In genomic region chr14:103808403-103809001, GRCh38 we compare ENCODE assay signal across 8 cellular contexts. TPM values are rescaled to one million over a fixed set of nuclear protein-coding genes. Genes with fewer than 3 reads are reported as not detected.
DNase-seq lines count a peak whose midpoint lies in the region; ATAC-seq and TF ChIP-seq lines count a peak whose summit lies in the region.

No MANE protein-coding gene starts in this region.

- ATAC-seq in naive B cell (ENCODE audit: low read depth in 2 of 2) (peak; percentile 72 to 80), HG02759 (IDR thresholded peaks at IDR 0.05; ENCODE audit: unreplicated experiment) (no peak)
- ATAC-seq in stimulated activated effector memory CD8-positive, alpha-beta T cell treated with anti-CD3 and anti-CD28 coated beads, Interleukin-12 subunit alpha, Interleukin-12 subunit beta, amount 100 ng/mL, for 72 hours: peak; percentile 73

- H3K4me3 Mint-ChIP-seq in naive B cell: no peak overlapping the region
- no peak overlapping the region for H3K4me3 Mint-ChIP-seq in stimulated activated effector memory CD8-positive, alpha-beta T cell treated with anti-CD3 and anti-CD28 coated beads, Interleukin-12 subunit alpha, Interleukin-12 subunit beta, amount 100 ng/mL, for 72 hours

- no peak for DNase-seq in BJ (ENCODE audit: low read depth)
- peak; percentile 47 for DNase-seq in HK-2 (ENCODE audit: unreplicated experiment)
- DNase-seq in NOMO-1 treated with DMSO at 0.1 percent for 48 hours (lab: John Stamatoyannopoulos, UW; ENCODE audit: unreplicated experiment): peak; percentile 16
- peak; percentile 65 for DNase-seq in activated CD8-positive, alpha-beta memory T cell treated with anti-CD3 and anti-CD28 coated beads, Interleukin-2, amount 50 U/mL, for 4 hours
- peak; percentile 67 to 83 for DNase-seq in erythroblast (lab: John Stamatoyannopoulos, UW)
- peak; percentile 56 for DNase-seq in naive B cell
- peak; percentile 41 to 73 for DNase-seq in stimulated activated effector memory CD8-positive, alpha-beta T cell treated with anti-CD3 and anti-CD28 coated beads, Interleukin-12 subunit alpha, Interleukin-12 subunit beta, amount 100 ng/mL, for 72 hours (ENCODE audit: low spot score in 2 of 2)

- POLR2A ChIA-PET in BJ (lab: Charles Lee): interaction anchor here (0.6 kb wide), 1 partner anchor 328 kb away, joined by 5 read pairs; no protein-coding TSS in a partner anchor

- no peak overlapping the region for H3K27ac Mint-ChIP-seq in naive B cell
- no peak overlapping the region for H3K27ac Mint-ChIP-seq in stimulated activated effector memory CD8-positive, alpha-beta T cell treated with anti-CD3 and anti-CD28 coated beads, Interleukin-12 subunit alpha, Interleukin-12 subunit beta, amount 100 ng/mL, for 72 hours

- H3K4me1 Mint-ChIP-seq in naive B cell: peaks cover 8 to 21% (median 19%) of the 10 kb centered on the region in 3 donors
- peaks cover 16% of the 10 kb centered on the region for H3K4me1 Mint-ChIP-seq in stimulated activated effector memory CD8-positive, alpha-beta T cell treated with anti-CD3 and anti-CD28 coated beads, Interleukin-12 subunit alpha, Interleukin-12 subunit beta, amount 100 ng/mL, for 72 hours

- no peaks in the 10 kb centered on the region for H3K36me3 ChIP-seq in BJ (ENCODE audit: control insufficient read depth, insufficient read depth, low read length)

- no peak overlapping the region for H3K4me3 ChIP-seq in BJ (ENCODE audit: low read depth, low read length)

- no peaks in the 10 kb centered on the region for H3K27me3 ChIP-seq in BJ (ENCODE audit: control insufficient read depth, insufficient read depth, low read length)

- CTCF ChIA-PET in BJ (lab: Yijun Ruan, JAX): interaction anchor here (0.6 to 6.9 kb wide), 27 partner anchors 9 to 276 kb away, joined by 3 to 79 read pairs (median 4); partner anchors contain the start of genes BAG5, COA8, XRCC3 and ZFYVE21

- no peaks in the 10 kb centered on the region for H3K36me3 Mint-ChIP-seq in naive B cell
- no peaks in the 10 kb centered on the region for H3K36me3 Mint-ChIP-seq in stimulated activated effector memory CD8-positive, alpha-beta T cell treated with anti-CD3 and anti-CD28 coated beads, Interleukin-12 subunit alpha, Interleukin-12 subunit beta, amount 100 ng/mL, for 72 hours

- TF ChIP-seq CTCF in BJ (IDR thresholded peaks at IDR 0.05; ENCODE audit: insufficient read depth, low read depth, low read length): peak; percentile 88

- no peak for TF ChIP-seq POLR2A in erythroblast (IDR thresholded peaks at IDR 0.05; ENCODE audit: low read length)

- no peaks in the 10 kb centered on the region for H3K9me3 Mint-ChIP-seq in naive B cell
- H3K9me3 Mint-ChIP-seq in stimulated activated effector memory CD8-positive, alpha-beta T cell treated with anti-CD3 and anti-CD28 coated beads, Interleukin-12 subunit alpha, Interleukin-12 subunit beta, amount 100 ng/mL, for 72 hours: no peaks in the 10 kb centered on the region

- no peaks in the 10 kb centered on the region for H3K27me3 Mint-ChIP-seq in naive B cell

RNA-seq across cellular contexts. Expression of gene PPP1R13B, which starts 38.9 kb away (rescaled TPM):
- polyA plus RNA-seq in BJ (2011; rRNA removed): 2.0 and 3.3 TPM in 2 replicates
- polyA minus RNA-seq in BJ (2011; rRNA and poly(A)+ RNA removed): 3.8 and 4.2 TPM in 2 replicates
- polyA plus RNA-seq in naive B cell (ENCODE audit: low read depth in 6 of 6): 1 to 10 TPM in 4 of 6 donors, under 1 TPM in 1, not detected in 1; 0.65 to 4.6 (median 1.8) TPM
